Comparison of ENCODE assay signal across 31 cellular contexts in genomic region chr7:91598791-91599190, GRCh38.
"Had no signal": no experiment of that assay in that cellular context is flagged by ENCODE, and none has a peak within 500 bp of the region (broad histone marks: within the 10 kb centered on the region; RNA-seq: fewer than 3 reads in every experiment).

No MANE protein-coding gene starts in this region.

- H3K27ac ChIP-seq: breast epithelium, cardiac muscle cell, coronary artery, VCaP had no signal

- H3K27me3 ChIP-seq: breast epithelium, cardiac muscle cell, dorsolateral prefrontal cortex had no signal

- H3K36me3 Mint-ChIP-seq: activated naive CD8-positive, alpha-beta T cell; brain; WTC11 had no signal

- DNase-seq: activated CD4-positive, alpha-beta memory T cell treated with anti-CD3 and anti-CD28 coated beads, Interleukin-2, amount 10 ng/mL, durations not matched to agents 7 days and 5 days; activated CD4-positive, alpha-beta T cell treated with anti-CD3 and anti-CD28 coated beads for 1 hour; activated CD4-positive, alpha-beta T cell treated with anti-CD3 and anti-CD28 coated beads for 4 hours; activated CD4-positive, alpha-beta T cell treated with anti-CD3 and anti-CD28 coated beads, Interleukin-2, amount 10 ng/mL, durations not matched to agents 7 days and 5 days; activated CD4-positive, alpha-beta T cell treated with anti-CD3 and anti-CD28 coated beads, Interleukin-2, amount 50 U/mL, for 4 hours; activated CD8-positive, alpha-beta memory T cell treated with anti-CD3 and anti-CD28 coated beads, Interleukin-2, amount 50 U/mL, for 48 hours; activated effector memory CD4-positive, alpha-beta T cell treated with Interleukin-2 at 50 U/mL for 16 hours; activated gamma-delta T cell treated with Interleukin-2 at 50 U/mL for 16 hours; activated naive CD4-positive, alpha-beta T cell treated with anti-CD3 and anti-CD28 coated beads, Interleukin-2, amount 50 U/mL, for 16 hours; activated naive CD4-positive, alpha-beta T cell treated with Interleukin-2 at 50 U/mL for 16 hours; activated T-cell treated with anti-CD3 and anti-CD28 coated beads for 4 hours; activated T-cell treated with anti-CD3 and anti-CD28 coated beads, Interleukin-2, amount 50 U/mL, for 24 hours; amniotic stem cell; central memory CD4-positive, alpha-beta T cell; cerebellar nuclear complex; effector memory CD4-positive, alpha-beta T cell; endodermal cell; foreskin fibroblast; head of caudate nucleus; T-helper 2 cell had no signal

- H3K4me3 ChIP-seq: breast epithelium, cardiac muscle cell, coronary artery, dorsolateral prefrontal cortex had no signal

- H3K4me1 Mint-ChIP-seq: activated CD4-positive, alpha-beta memory T cell treated with anti-CD3 and anti-CD28 coated beads, Interleukin-2, amount 10 ng/mL, durations not matched to agents 7 days and 5 days; activated CD4-positive, alpha-beta T cell treated with anti-CD3 and anti-CD28 coated beads, Interleukin-2, amount 10 ng/mL, durations not matched to agents 7 days and 5 days; activated T-helper 17 cell treated with anti-CD3 and anti-CD28 coated beads, Interleukin-2, amount 50 U/mL, for 72 hours; brain had no signal

- H3K9me3 ChIP-seq: breast epithelium had no signal

- H3K36me3 ChIP-seq: breast epithelium, cardiac muscle cell had no signal

- H3K9me3 Mint-ChIP-seq: activated CD4-positive, alpha-beta T cell treated with anti-CD3 and anti-CD28 coated beads, Interleukin-2, amount 10 ng/mL, durations not matched to agents 7 days and 5 days; dendritic cell treated with granulocyte-macrophage colony-stimulating factor and Interleukin-4, amounts not matched to agents 40 ng/mL and 50 ng/mL, for 4 days; endodermal cell had no signal

- H3K27ac Mint-ChIP-seq: activated CD4-positive, alpha-beta memory T cell treated with anti-CD3 and anti-CD28 coated beads, Interleukin-2, amount 10 ng/mL, durations not matched to agents 7 days and 5 days; activated CD4-positive, alpha-beta T cell treated with anti-CD3 and anti-CD28 coated beads, Interleukin-2, amount 10 ng/mL, durations not matched to agents 7 days and 5 days; activated naive CD8-positive, alpha-beta T cell; activated T-cell treated with anti-CD3 and anti-CD28 coated beads, Interleukin-2, amount 50 U/mL, for 24 hours; activated T-helper 17 cell treated with anti-CD3 and anti-CD28 coated beads, Interleukin-2, amount 50 U/mL, for 72 hours; brain; dendritic cell treated with granulocyte-macrophage colony-stimulating factor and Interleukin-4, amounts not matched to agents 40 ng/mL and 50 ng/mL, for 4 days; endodermal cell; WTC11 had no signal

- H3K4me3 Mint-ChIP-seq: activated CD4-positive, alpha-beta memory T cell treated with anti-CD3 and anti-CD28 coated beads, Interleukin-2, amount 10 ng/mL, durations not matched to agents 7 days and 5 days; activated CD4-positive, alpha-beta T cell treated with anti-CD3 and anti-CD28 coated beads, Interleukin-2, amount 10 ng/mL, durations not matched to agents 7 days and 5 days; activated naive CD8-positive, alpha-beta T cell; activated T-cell treated with anti-CD3 and anti-CD28 coated beads, Interleukin-2, amount 50 U/mL, for 24 hours; activated T-helper 17 cell treated with anti-CD3 and anti-CD28 coated beads, Interleukin-2, amount 50 U/mL, for 72 hours; brain; dendritic cell treated with granulocyte-macrophage colony-stimulating factor and Interleukin-4, amounts not matched to agents 40 ng/mL and 50 ng/mL, for 4 days; endodermal cell; WTC11 had no signal

- ATAC-seq: activated T-helper 17 cell treated with anti-CD3 and anti-CD28 coated beads, Interleukin-2, amount 50 U/mL, for 72 hours; esophagus mucosa; WTC11 had no signal

- H3K4me1 ChIP-seq: breast epithelium had no signal

- H3K27me3 Mint-ChIP-seq: activated CD4-positive, alpha-beta memory T cell treated with anti-CD3 and anti-CD28 coated beads, Interleukin-2, amount 10 ng/mL, durations not matched to agents 7 days and 5 days; activated CD4-positive, alpha-beta T cell treated with anti-CD3 and anti-CD28 coated beads, Interleukin-2, amount 10 ng/mL, durations not matched to agents 7 days and 5 days; activated naive CD8-positive, alpha-beta T cell; activated T-cell treated with anti-CD3 and anti-CD28 coated beads, Interleukin-2, amount 50 U/mL, for 24 hours; activated T-helper 17 cell treated with anti-CD3 and anti-CD28 coated beads, Interleukin-2, amount 50 U/mL, for 72 hours; brain had no signal
